In the genomic region with DNA sequence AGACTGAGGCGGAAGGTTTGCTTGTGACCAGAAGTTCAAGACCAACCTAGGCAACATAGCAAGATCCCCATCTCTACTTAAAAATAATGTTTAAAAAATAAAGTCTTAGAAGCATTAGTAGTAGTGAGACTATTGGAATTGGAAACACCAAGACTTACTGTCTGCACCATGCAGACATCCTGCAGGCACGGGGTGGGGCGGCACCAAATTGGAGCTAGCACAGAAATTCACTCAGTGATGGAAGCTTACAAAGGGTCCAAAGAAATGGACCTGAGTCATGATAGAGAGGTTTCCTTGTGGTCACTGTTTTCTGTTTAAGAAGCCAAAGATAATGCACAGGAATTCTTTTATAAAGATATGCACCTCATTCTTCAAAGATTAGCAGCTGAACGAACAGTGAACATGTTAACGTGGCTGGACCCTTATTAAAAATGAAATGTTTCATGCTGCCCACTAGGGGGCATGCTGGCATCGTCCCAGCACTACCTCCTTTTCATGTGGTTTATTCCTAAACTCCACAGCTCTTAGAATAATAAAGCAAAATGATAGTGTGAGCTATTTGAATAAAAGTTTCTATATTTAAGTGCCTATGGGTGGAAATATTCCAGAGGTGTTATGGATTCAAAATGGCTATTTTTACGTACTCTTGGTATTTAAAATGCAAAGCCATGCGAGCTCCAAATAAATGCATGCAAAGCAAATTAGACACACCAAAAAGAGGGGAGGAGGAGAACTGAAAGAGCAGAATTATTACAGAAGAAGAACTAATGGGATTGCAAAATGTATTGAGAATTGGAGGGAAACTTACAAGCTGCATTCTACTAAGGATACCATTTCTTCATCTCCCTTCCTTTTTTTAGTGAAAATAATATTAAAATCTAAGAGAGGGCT, we compare ENCODE assay signal across 8 cellular contexts.
DNase-seq lines count a peak whose midpoint lies in the region; ATAC-seq and TF ChIP-seq lines count a peak whose summit lies in the region.

No MANE protein-coding gene starts in this region.

- no peaks in the 10 kb centered on the region for H3K9me2 ChIP-seq in SU-DHL-6 (replicated peaks; ENCODE audit: insufficient read depth, low read length)

- no peak overlapping the region for H3K9ac ChIP-seq in SU-DHL-6 (ENCODE audit: low read length)

- TF ChIP-seq CTCF in 22Rv1 (IDR thresholded peaks at IDR 0.05) (peak; percentile 91), SU-DHL-6 (IDR thresholded peaks at IDR 0.05; ENCODE audit: insufficient read depth, low read length, poor library complexity, severe bottlenecking) (peak; percentile 79)

- no peaks in the 10 kb centered on the region for H4K20me1 ChIP-seq in SU-DHL-6 (ENCODE audit: low read depth, low read length)

- H2AFZ ChIP-seq in SU-DHL-6 (ENCODE audit: low read depth, low read length, severe bottlenecking): no peak overlapping the region

- H3K4me2 ChIP-seq in SU-DHL-6 (ENCODE audit: low read depth, low read length, poor library complexity, severe bottlenecking): no peak overlapping the region

- H3F3A ChIP-seq in SU-DHL-6 (ENCODE audit: insufficient read depth): peaks cover 12% of the 10 kb centered on the region

- H3K4me3 ChIP-seq in SU-DHL-6 (ENCODE audit: insufficient read depth, low read length, poor library complexity, severe bottlenecking): no peak overlapping the region

- H3K9me3 ChIP-seq in SU-DHL-6 (ENCODE audit: insufficient read depth, low read length): no peaks in the 10 kb centered on the region

- no peak for ATAC-seq in GM18498 (IDR thresholded peaks at IDR 0.05; ENCODE audit: unreplicated experiment)

- peaks cover 13% of the 10 kb centered on the region; the same call in 1 of the 2 replicates for H3K79me2 ChIP-seq in SU-DHL-6 (ENCODE audit: insufficient read depth, low read length)

- peak; percentile 24 for DNase-seq in GM04504 (ENCODE audit: low read depth)
- peak; percentile 44 for DNase-seq in KG1 (lab: John Stamatoyannopoulos, UW)
- peak; percentile 12 for DNase-seq in brain pericyte (ENCODE audit: low read depth, low spot score)
- peak; percentile 84 for DNase-seq in inferior parietal cortex (ENCODE audit: extremely low spot score)
- peak; percentile 25 to 32 for DNase-seq in stimulated activated CD4-positive, alpha-beta T cell treated with anti-CD3 and anti-CD28 coated beads, Interleukin-1b, Interleukin-23, amount 100 ng/mL, for 4 hours (ENCODE audit: low read depth in 2 of 2)

- peaks cover 20% of the 10 kb centered on the region; the same call in 1 of the 2 replicates for H3K36me3 ChIP-seq in SU-DHL-6 (ENCODE audit: low read length)

- H3K27ac ChIP-seq in 22Rv1 (no peak overlapping the region), SU-DHL-6 (ENCODE audit: low read depth, low read length) (no peak overlapping the region)

- H3K27me3 ChIP-seq in SU-DHL-6 (ENCODE audit: low read length): no peaks in the 10 kb centered on the region

Comparison
In these comparisons a context has a peak if more than half of its experiments do, and no peak if none do; other contexts are left out.
1. DNase-seq: peak in every context shown above with its lines; median percentile 84 in inferior parietal cortex; 44 in KG1; 28 in stimulated activated CD4-positive, alpha-beta T cell treated with anti-CD3 and anti-CD28 coated beads, Interleukin-1b, Interleukin-23, amount 100 ng/mL, for 4 hours; 24 in GM04504; 12 in brain pericyte.